Comparison of ENCODE assay signal across 7 cellular contexts in the genomic region with DNA sequence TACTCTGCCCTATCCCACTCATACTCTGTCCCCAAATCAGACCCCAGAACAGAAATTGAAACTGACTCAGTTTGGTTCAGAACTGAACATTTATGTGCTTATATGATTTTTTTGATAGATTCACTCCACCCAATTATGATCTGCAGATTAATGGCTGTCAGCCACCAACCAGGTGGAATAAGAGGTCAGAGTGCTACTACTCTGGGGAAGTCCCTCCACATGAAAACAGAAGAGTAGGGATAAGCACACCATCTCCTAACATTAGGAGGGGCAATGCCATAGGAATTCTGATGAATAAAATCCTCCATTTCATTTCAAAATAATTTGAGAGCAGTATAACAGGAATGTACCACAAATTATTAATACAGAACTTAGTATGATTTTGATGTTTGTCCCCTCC.
"Had no signal": no experiment of that assay in that cellular context is flagged by ENCODE, and none has a peak within 500 bp of the region (broad histone marks: within the 10 kb centered on the region; RNA-seq: fewer than 3 reads in every experiment).

No MANE protein-coding gene starts in this region.

- H3K9ac ChIP-seq: KMS-11 had no signal

- DNase-seq: IMR-90, KBM-7, KG1 had no signal

- H3K27ac ChIP-seq: HL-60, KMS-11 had no signal

- H3K4me3 ChIP-seq: K562 had no signal

- ATAC-seq: K562 had no signal

- FAIRE-seq: HTR-8/SVneo, K562 had no signal

- H3K4me2 ChIP-seq: KMS-11 had no signal
